In genomic region chr5:53779541-53779981, GRCh38 we compare ENCODE assay signal across 9 cellular contexts.
DNase-seq lines count a peak whose midpoint lies in the region; ATAC-seq and TF ChIP-seq lines count a peak whose summit lies in the region.
"Had no signal": no experiment of that assay in that cellular context is flagged by ENCODE, and none has a peak within 500 bp of the region (broad histone marks: within the 10 kb centered on the region; RNA-seq: fewer than 3 reads in every experiment).

No MANE protein-coding gene starts in this region.

- H3K4me3 Mint-ChIP-seq in immature natural killer cell, result no peak overlapping the region
- H3K4me3 Mint-ChIP-seq: activated naive CD4-positive, alpha-beta T cell treated with anti-CD3 and anti-CD28 coated beads, Interleukin-2, amount 50 U/mL, for 24 hours had no signal

- no peak overlapping the region for H3K27ac ChIP-seq in body of pancreas

- intact Hi-C loops in body of pancreas (cut with DNase I), result no loop called here

- no peaks in the 10 kb centered on the region for H3K36me3 ChIP-seq in body of pancreas (replicated peaks in 1 of 2; ENCODE audit: insufficient read depth in 1 of 2, low read depth in 2 of 2)

- DNase-seq in COLO829 (ENCODE audit: low spot score) (peak; percentile 35), NCI-H1694 treated with DMSO at 0.1 percent for 48 hours (lab: John Stamatoyannopoulos, UW) (peak; percentile 46), foreskin fibroblast (peak; percentile 59 to 75), NCI-H2107 (lab: John Stamatoyannopoulos, UW) (no peak), immature natural killer cell (no peak), body of pancreas (no peak)
- no peak for DNase-seq in activated naive CD4-positive, alpha-beta T cell treated with anti-CD3 and anti-CD28 coated beads, Interleukin-2, amount 50 U/mL, for 16 hours

- H3K36me3 Mint-ChIP-seq in immature natural killer cell, result no peaks in the 10 kb centered on the region
- H3K36me3 Mint-ChIP-seq: activated naive CD4-positive, alpha-beta T cell treated with anti-CD3 and anti-CD28 coated beads, Interleukin-2, amount 50 U/mL, for 24 hours had no signal

- no peaks in the 10 kb centered on the region for H3K27me3 ChIP-seq in body of pancreas

- no peak for TF ChIP-seq POLR2A in body of pancreas (IDR thresholded peaks at IDR 0.05)

- no peaks in the 10 kb centered on the region for H3K9me3 ChIP-seq in body of pancreas

- H3K4me1 Mint-ChIP-seq in immature natural killer cell, result no peaks in the 10 kb centered on the region
- H3K4me1 Mint-ChIP-seq: activated naive CD4-positive, alpha-beta T cell treated with anti-CD3 and anti-CD28 coated beads, Interleukin-2, amount 50 U/mL, for 24 hours had no signal

- H3K4me3 ChIP-seq in foreskin fibroblast (ENCODE audit: low read depth in 1 of 2, low read length in 2 of 2), result no peak overlapping the region
- H3K4me3 ChIP-seq in body of pancreas, result no peak overlapping the region

- ATAC-seq in GM21423 (IDR thresholded peaks at IDR 0.05; ENCODE audit: unreplicated experiment), result peak; percentile 64
- ATAC-seq in body of pancreas, result no peak

- no peaks in the 10 kb centered on the region for H3K4me1 ChIP-seq in body of pancreas

- WGBS in body of pancreas, 2 donors, result 27 to 31% methylated on average over 4 of the region's 4 CpGs

- H3K9me3 Mint-ChIP-seq in immature natural killer cell, result peaks cover 0 to 3% (median 0%) of the 10 kb centered on the region in 6 donors
- H3K9me3 Mint-ChIP-seq: activated naive CD4-positive, alpha-beta T cell treated with anti-CD3 and anti-CD28 coated beads, Interleukin-2, amount 50 U/mL, for 24 hours had no signal

- H3K27me3 Mint-ChIP-seq in immature natural killer cell (ENCODE audit: low read depth in 3 of 3), result peaks cover 0 to 7% (median 0%) of the 10 kb centered on the region in 3 donors
- H3K27me3 Mint-ChIP-seq: activated naive CD4-positive, alpha-beta T cell treated with anti-CD3 and anti-CD28 coated beads, Interleukin-2, amount 50 U/mL, for 24 hours had no signal

- no peak overlapping the region for H3K27ac Mint-ChIP-seq in immature natural killer cell
- H3K27ac Mint-ChIP-seq: activated naive CD4-positive, alpha-beta T cell treated with anti-CD3 and anti-CD28 coated beads, Interleukin-2, amount 50 U/mL, for 24 hours had no signal

- TF ChIP-seq CTCF in foreskin fibroblast (IDR thresholded peaks at IDR 0.05; ENCODE audit: low read depth, low read length) (no peak), body of pancreas (IDR thresholded peaks at IDR 0.05) (no peak)

Comparison
In these comparisons a context has a peak if more than half of its experiments do, and no peak if none do; other contexts are left out.
1. DNase-seq: peak in COLO829 (single experiment), NCI-H1694 treated with DMSO at 0.1 percent for 48 hours (single experiment) and foreskin fibroblast (2 of 2); none in NCI-H2107 (single experiment), immature natural killer cell (0 of 3), body of pancreas (0 of 4) and activated naive CD4-positive, alpha-beta T cell treated with anti-CD3 and anti-CD28 coated beads, Interleukin-2, amount 50 U/mL, for 16 hours (single experiment).